ENCODE assay signal across 8 cellular contexts in the genomic region with DNA sequence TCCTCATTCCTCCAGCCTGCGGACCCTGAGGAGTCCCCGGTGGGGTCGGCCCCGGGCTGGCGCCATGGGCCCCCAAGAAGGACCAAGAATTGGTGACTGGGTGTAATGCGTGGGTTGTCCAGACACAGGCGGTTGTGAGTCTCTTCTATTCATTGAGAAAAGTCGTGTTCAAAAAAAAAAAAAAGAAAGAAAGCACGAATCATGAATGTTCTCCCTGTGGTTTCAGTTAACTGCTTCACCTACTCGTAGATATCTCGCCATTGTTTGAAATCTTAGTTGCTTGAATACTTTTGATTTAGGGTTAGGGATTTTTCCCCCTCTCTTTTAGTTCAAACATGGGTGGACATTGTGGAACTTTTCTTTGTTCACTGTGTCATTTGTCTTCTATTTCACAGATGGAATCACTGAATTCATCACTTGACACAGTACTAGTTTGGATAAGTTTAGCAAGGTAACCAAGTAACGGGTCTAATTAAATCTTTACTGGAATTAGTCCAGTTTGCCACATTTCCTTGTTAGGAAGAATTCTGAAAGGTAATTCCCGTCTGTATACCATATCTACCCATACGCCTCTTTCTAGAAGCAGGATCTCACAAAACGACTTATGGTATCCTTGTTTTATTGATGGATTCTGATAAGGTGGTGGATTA. TPM values are rescaled to one million over a fixed set of nuclear protein-coding genes. Genes with fewer than 3 reads are reported as not detected.
DNase-seq lines count a peak whose midpoint lies in the region; ATAC-seq, FAIRE-seq and TF ChIP-seq lines count a peak whose summit lies in the region.

No MANE protein-coding gene starts in this region.

- TF ChIP-seq CTCF in D721Med (IDR thresholded peaks at IDR 0.05; ENCODE audit: insufficient read depth, missing control alignments) (no peak), WI38 (IDR thresholded peaks at IDR 0.05; ENCODE audit: low read depth, low read length) (no peak), fibroblast of villous mesenchyme (IDR thresholded peaks at IDR 0.05; ENCODE audit: insufficient read depth, low read depth, low read length) (peak; percentile 19), progenitor cell of endocrine pancreas (IDR thresholded peaks at IDR 0.05; ENCODE audit: unreplicated experiment) (no peak)

- peak overlapping the region; percentile 94 for H3K4me3 Mint-ChIP-seq in progenitor cell of endocrine pancreas (ENCODE audit: low read depth)

- peak overlapping the region; percentile 93 for H3K4me3 ChIP-seq in WI38 (ENCODE audit: low read depth, low read length)
- H3K4me3 ChIP-seq in fibroblast of villous mesenchyme (ENCODE audit: low read depth, low read length): peak overlapping the region; percentile 87

- H3K9me3 Mint-ChIP-seq in progenitor cell of endocrine pancreas (ENCODE audit: low read depth): no peaks in the 10 kb centered on the region

- peak overlapping the region; percentile 98 for H3K27ac Mint-ChIP-seq in progenitor cell of endocrine pancreas

- peaks cover 4% of the 10 kb centered on the region for H3K27me3 Mint-ChIP-seq in progenitor cell of endocrine pancreas

- peaks cover 16% of the 10 kb centered on the region for H3K4me1 Mint-ChIP-seq in progenitor cell of endocrine pancreas (ENCODE audit: low read depth)

- H3K36me3 Mint-ChIP-seq in progenitor cell of endocrine pancreas (ENCODE audit: insufficient read depth): peaks cover 2% of the 10 kb centered on the region

- no peak for DNase-seq in D721Med (ENCODE audit: insufficient read length, low spot score)
- DNase-seq in fibroblast of villous mesenchyme (ENCODE audit: low read depth): peak; percentile 47
- no peak for DNase-seq in progenitor cell of endocrine pancreas (ENCODE audit: low spot score, unreplicated experiment)
- no peak for DNase-seq in iPS-NIHi7 (ENCODE audit: extremely low spot score)
- no peak for DNase-seq in epidermal melanocyte (ENCODE audit: insufficient read length, low spot score)

- ATAC-seq in GM19395 (IDR thresholded peaks at IDR 0.05; ENCODE audit: unreplicated experiment) (peak; percentile 44), HG03378 (IDR thresholded peaks at IDR 0.05; ENCODE audit: unreplicated experiment) (peak; percentile 33)

- peak; percentile 16 for FAIRE-seq in D721Med (lab: Jason Lieb, UNC)

RNA-seq across cellular contexts. Expression of gene STARD3NL, which starts 0.8 kb away (rescaled TPM):
- total RNA-seq in fibroblast of villous mesenchyme (58.6 and 99.3 TPM in 2 replicates), progenitor cell of endocrine pancreas (57.5 and 61.1 TPM in 2 replicates)
